ENCODE assay signal across 1 cellular context in genomic region chr15:33586791-33587697, GRCh38.
TF ChIP-seq lines count a peak whose summit lies in the region.

No MANE protein-coding gene starts in this region.

TF ChIP-seq in A549, 52 proteins besides CTCF, POLR2A, EP300 and RAD21 (continued from another document):
- no peak for TF ChIP-seq TP53 (CRISPR knock-in tag; IDR thresholded peaks at IDR 0.05)
- TF ChIP-seq EHMT2 (IDR thresholded peaks at IDR 0.05; ENCODE audit: low read depth) = no peak
- no peak for TF ChIP-seq USF2 (IDR thresholded peaks at IDR 0.05)
TF ChIP-seq in A549: peak in this region for 0.
